Comparison of ENCODE assay signal across 12 cellular contexts in genomic region chr11:79244175-79244804, GRCh38.
DNase-seq lines count a peak whose midpoint lies in the region; ATAC-seq, FAIRE-seq and TF ChIP-seq lines count a peak whose summit lies in the region.
"Had no signal": no experiment of that assay in that cellular context is flagged by ENCODE, and none has a peak within 500 bp of the region (broad histone marks: within the 10 kb centered on the region; RNA-seq: fewer than 3 reads in every experiment).

No MANE protein-coding gene starts in this region.

- DNase-seq in A549 (ENCODE audit: low read depth in 1 of 2, low spot score in 1 of 2) (peak; percentile 71), PC-3 (peak; percentile 87), epidermal melanocyte (ENCODE audit: insufficient read length, low spot score) (peak; percentile 28), mesenchymal stem cell (peak; percentile 75), CD1c-positive myeloid dendritic cell (ENCODE audit: extremely low spot score) (no peak), RPMI8226 (no peak), NCI-H2171 treated with DMSO at 0.1 percent for 48 hours (lab: John Stamatoyannopoulos, UW) (no peak), NCI-H2227 treated with DMSO at 0.1 percent for 48 hours (lab: John Stamatoyannopoulos, UW) (no peak)
- DNase-seq: H9, NCI-H748 treated with DMSO at 0.1 percent for 48 hours had no signal

- H3K9me2 ChIP-seq in PC-3 (replicated peaks; ENCODE audit: low read length), result no peaks in the 10 kb centered on the region

- H3K27me3 ChIP-seq in PC-3 (ENCODE audit: low read length) (peaks cover 6% of the 10 kb centered on the region; the same call in 1 of the 2 replicates), mesenchymal stem cell (ENCODE audit: control insufficient read depth in 1 of 2, insufficient read depth in 1 of 2, low read length in 2 of 2) (no peaks in the 10 kb centered on the region)

- H2AFZ ChIP-seq in PC-3 (ENCODE audit: low read length) (no peak overlapping the region), mesenchymal stem cell (ENCODE audit: low read depth, low read length) (no peak overlapping the region)

- H3K36me3 ChIP-seq in PC-3 (ENCODE audit: low read depth, low read length), result no peaks in the 10 kb centered on the region
- H3K36me3 ChIP-seq in mesenchymal stem cell (ENCODE audit: control insufficient read depth in 1 of 2, insufficient read depth in 2 of 2, low read depth in 1 of 2, low read length in 2 of 2), result no peaks in the 10 kb centered on the region

- H2BK12ac ChIP-seq in mesenchymal stem cell (ENCODE audit: low read length in 2 of 2), result peak overlapping the region in 1 of 2 experiments; percentile 70

- H2AK5ac ChIP-seq in mesenchymal stem cell (ENCODE audit: low read length, severe bottlenecking), result no peak overlapping the region

- no peaks in the 10 kb centered on the region for H3F3A ChIP-seq in PC-3 (ENCODE audit: low read length, unreplicated experiment)

- ATAC-seq in A549 (peak; percentile 85 to 90), PC-3 (peak; percentile 92)
- ATAC-seq: activated naive CD4-positive, alpha-beta T cell treated with anti-CD3 and anti-CD28 coated beads, Interleukin-2, amount 50 U/mL, for 72 hours had no signal

- H3K9me3 ChIP-seq in A549, result no peaks in the 10 kb centered on the region
- no peaks in the 10 kb centered on the region for H3K9me3 ChIP-seq in PC-3 (ENCODE audit: low read length)
- no peaks in the 10 kb centered on the region for H3K9me3 ChIP-seq in mesenchymal stem cell (ENCODE audit: control insufficient read depth, low read length)

- no peak overlapping the region for H4K91ac ChIP-seq in mesenchymal stem cell (ENCODE audit: low read length)

- H3K14ac ChIP-seq in mesenchymal stem cell (ENCODE audit: low read length in 2 of 2), result no peak overlapping the region

- H3K27ac ChIP-seq in A549 (peak overlapping the region; percentile 73 to 87), PC-3 (ENCODE audit: low read length) (peak overlapping the region; percentile 41), mesenchymal stem cell (ENCODE audit: low read length, poor library complexity, severe bottlenecking) (peak overlapping the region; percentile 35)
- H3K27ac ChIP-seq: C4-2B had no signal

- FAIRE-seq in A549 (lab: Jason Lieb, UNC), result no peak

- no peaks in the 10 kb centered on the region for H3K79me2 ChIP-seq in PC-3 (ENCODE audit: low read length)

- BruUV-seq in PC-3 (replicated peaks; lab: Mats Ljungman, UMichigan), result no TSS peak

- no peak overlapping the region for H2BK5ac ChIP-seq in mesenchymal stem cell (ENCODE audit: low read depth, low read length, poor library complexity, severe bottlenecking)

- H4K8ac ChIP-seq in mesenchymal stem cell (ENCODE audit: low read length), result no peak overlapping the region

- H2BK120ac ChIP-seq in mesenchymal stem cell (ENCODE audit: low read depth, low read length), result no peak overlapping the region

- WGBS in A549 (ENCODE audit: missing lambda C conversion rate), result 35% methylated on average over 7 of the region's 7 CpGs
- 65% methylated on average over 5 of the region's 7 CpGs for WGBS in mesenchymal stem cell

- no peak overlapping the region for H3K23ac ChIP-seq in mesenchymal stem cell (ENCODE audit: low read length in 2 of 2)

- intact Hi-C loops in PC-3 (cut with micrococcal nuclease), result no loop called here

- no peak overlapping the region for H2BK15ac ChIP-seq in mesenchymal stem cell (ENCODE audit: low read depth, poor library complexity, severe bottlenecking)

- no peak for TF ChIP-seq RAD21 in A549 (conservative IDR thresholded peaks at IDR 0.05 in 1 of 2, IDR thresholded peaks at IDR 0.05 in 1 of 2)

- no peaks in the 10 kb centered on the region for H4K20me1 ChIP-seq in PC-3 (ENCODE audit: low read length)

- no peak overlapping the region for H3K4ac ChIP-seq in mesenchymal stem cell (ENCODE audit: low read depth in 1 of 2, low read length in 2 of 2)

- CTCF ChIA-PET in A549 (lab: Yijun Ruan, JAX) (interaction anchor here (0.9 to 1.5 kb wide), 3 partner anchors 10 to 248 kb away, joined by 3 to 4 read pairs (median 4); no protein-coding TSS in a partner anchor), PC-3 (lab: Charles Lee) (no interaction called here)

- H3K4me2 ChIP-seq in A549, result peak overlapping the region; percentile 78
- peak overlapping the region; percentile 46 for H3K4me2 ChIP-seq in PC-3 (ENCODE audit: low read length)
- no peak overlapping the region for H3K4me2 ChIP-seq in mesenchymal stem cell (ENCODE audit: low read length, poor library complexity, severe bottlenecking)

- TF ChIP-seq EP300 in A549 (IDR thresholded peaks at IDR 0.05), result peak; percentile 64 to 72; a peak in 3 of 5 replicates

- no peaks in the 10 kb centered on the region for H3K79me1 ChIP-seq in mesenchymal stem cell (replicated peaks; ENCODE audit: low read length, poor library complexity, severe bottlenecking)

- no peak overlapping the region for H3K18ac ChIP-seq in mesenchymal stem cell (ENCODE audit: low read depth in 1 of 2, low read length in 2 of 2)

- TF ChIP-seq POLR2A in A549 (IDR thresholded peaks at IDR 0.05; ENCODE audit: low read length), result no peak

- TF ChIP-seq CTCF in A549 (IDR thresholded peaks at IDR 0.05) (no peak), PC-3 (conservative IDR thresholded peaks at IDR 0.05; ENCODE audit: low read depth, low read length) (no peak)

- H3K4me1 ChIP-seq in A549 (peaks cover 34% of the 10 kb centered on the region), PC-3 (ENCODE audit: insufficient read depth, low read length) (peaks cover 18% of the 10 kb centered on the region), mesenchymal stem cell (ENCODE audit: control insufficient read depth, insufficient read depth, low read depth, low read length) (peaks cover 13% of the 10 kb centered on the region)

- POLR2A ChIA-PET in A549 (lab: Yijun Ruan, JAX) (no interaction called here), PC-3 (lab: Charles Lee; ENCODE audit: unreplicated experiment) (no interaction called here)

- H3K9ac ChIP-seq in PC-3 (ENCODE audit: low read length) (no peak overlapping the region), mesenchymal stem cell (ENCODE audit: low read length) (peak overlapping the region; percentile 77)

- H3K4me3 ChIP-seq in A549 (no peak overlapping the region), PC-3 (ENCODE audit: low read length) (no peak overlapping the region), mesenchymal stem cell (ENCODE audit: insufficient read depth in 1 of 2, low read depth in 1 of 2, low read length in 2 of 2) (no peak overlapping the region)

TF ChIP-seq in A549, 52 proteins besides CTCF, POLR2A, EP300 and RAD21:
- TF ChIP-seq MYC (IDR thresholded peaks at IDR 0.05; ENCODE audit: borderline replicate concordance, low read length) (0 out of 2 replicates have a peak, but pooled peaks have one; percentile 35), PBX3 (IDR thresholded peaks at IDR 0.05) (no peak), HOXB13 (CRISPR knock-in tag; IDR thresholded peaks at IDR 0.05; ENCODE audit: low read depth) (no peak), EHF (CRISPR knock-in tag; IDR thresholded peaks at IDR 0.05) (no peak), GATA3 (IDR thresholded peaks at IDR 0.05; ENCODE audit: borderline replicate concordance) (peak; percentile 51; the same call in 1 of the 2 replicates), HEYL (CRISPR knock-in tag; IDR thresholded peaks at IDR 0.05) (no peak), SMC3 (IDR thresholded peaks at IDR 0.05) (peak; percentile 8; the same call in 1 of the 3 replicates), FOSL2 (IDR thresholded peaks at IDR 0.05) (peak; percentile 96), FOSL2 (CRISPR knock-in tag; IDR thresholded peaks at IDR 0.05) (peak; percentile 88), HES2 (IDR thresholded peaks at IDR 0.05) (peak; percentile 22; the same call in 1 of the 2 replicates), JUNB (IDR thresholded peaks at IDR 0.05) (peak; percentile 94), RARB (CRISPR knock-in tag; IDR thresholded peaks at IDR 0.05) (no peak), CEBPB (IDR thresholded peaks at IDR 0.05) (peak; percentile 69), BCL3 (IDR thresholded peaks at IDR 0.05) (0 out of 3 replicates have a peak, but pooled peaks have one; percentile 63), FOSB (CRISPR knock-in tag; IDR thresholded peaks at IDR 0.05) (no peak), JUN (IDR thresholded peaks at IDR 0.05) (peak; percentile 63 to 74; a peak in 3 of 5 replicates), E2F6 (IDR thresholded peaks at IDR 0.05; ENCODE audit: borderline replicate concordance, low read depth) (no peak), RCOR1 (IDR thresholded peaks at IDR 0.05; ENCODE audit: low read depth, low read length) (no peak)

Comparison
In these comparisons a context has a peak if more than half of its experiments do, and no peak if none do; other contexts are left out.
1. DNase-seq: peak in A549 (2 of 2), PC-3 (single experiment), epidermal melanocyte (single experiment) and mesenchymal stem cell (single experiment); none in CD1c-positive myeloid dendritic cell (single experiment), RPMI8226 (single experiment), NCI-H2171 treated with DMSO at 0.1 percent for 48 hours (single experiment) and NCI-H2227 treated with DMSO at 0.1 percent for 48 hours (single experiment).
2. Peak in every context shown above with its lines, with median percentiles within 50 percentile points of each other: H3K27ac ChIP-seq.